15 cellular contexts compared by ENCODE assay signal in genomic region chr7:50978633-50979215, GRCh38.
A peak's percentile ranks its signal among the peaks of the same experiment; 100 is the strongest.
DNase-seq lines count a peak whose midpoint lies in the region; ATAC-seq and TF ChIP-seq lines count a peak whose summit lies in the region.
"Had no signal": no experiment of that assay in that cellular context is flagged by ENCODE, and none has a peak within 500 bp of the region (broad histone marks: within the 10 kb centered on the region; RNA-seq: fewer than 3 reads in every experiment).

No MANE protein-coding gene starts in this region.

- H3K9ac ChIP-seq in mesenchymal stem cell (ENCODE audit: low read length): no peak overlapping the region
- no peak overlapping the region for H3K9ac ChIP-seq in neuronal stem cell (ENCODE audit: low read depth, low read length, poor library complexity)

- H2AK5ac ChIP-seq in mesenchymal stem cell (ENCODE audit: low read length, severe bottlenecking) (no peak overlapping the region), neuronal stem cell (ENCODE audit: low read depth, low read length) (no peak overlapping the region)

- H3K4ac ChIP-seq in mesenchymal stem cell (ENCODE audit: low read depth in 1 of 2, low read length in 2 of 2): no peak overlapping the region
- no peak overlapping the region for H3K4ac ChIP-seq in neuronal stem cell (ENCODE audit: low read length)

- H3K4me1 ChIP-seq in Caco-2 (no peaks in the 10 kb centered on the region), mesenchymal stem cell (ENCODE audit: control insufficient read depth, insufficient read depth, low read depth, low read length) (no peaks in the 10 kb centered on the region), neuronal stem cell (ENCODE audit: control insufficient read depth in 2 of 2, insufficient read depth in 1 of 2, low read depth in 1 of 2, low read length in 2 of 2) (no peaks in the 10 kb centered on the region)
- H3K4me1 ChIP-seq: psoas muscle, stomach had no signal

- no peak overlapping the region for H3K18ac ChIP-seq in mesenchymal stem cell (ENCODE audit: low read depth in 1 of 2, low read length in 2 of 2)
- no peak overlapping the region for H3K18ac ChIP-seq in neuronal stem cell (ENCODE audit: low read length)

- H3K27ac ChIP-seq in mesenchymal stem cell (ENCODE audit: low read length, poor library complexity, severe bottlenecking) (no peak overlapping the region), neuronal stem cell (replicated peaks; ENCODE audit: low read length) (no peak overlapping the region)
- H3K27ac ChIP-seq: psoas muscle, stomach had no signal

- 100% methylated on average over 1 of the region's 2 CpGs for WGBS in mesenchymal stem cell
- no CpG with 5 or more reads among the region's 2 CpGs for WGBS in neuronal stem cell (ENCODE audit: extremely low coverage in 2 of 2, insufficient read length in 2 of 2, insufficient replicate concordance in 1 of 2), 2 donors

- no peak overlapping the region for H3K4me3 ChIP-seq in Caco-2 (ENCODE audit: low read depth, low read length)
- H3K4me3 ChIP-seq in mesenchymal stem cell (ENCODE audit: insufficient read depth in 1 of 2, low read depth in 1 of 2, low read length in 2 of 2): no peak overlapping the region
- no peak overlapping the region for H3K4me3 ChIP-seq in neuronal stem cell (ENCODE audit: low read length in 2 of 2)
- H3K4me3 ChIP-seq: psoas muscle, stomach had no signal

- intact Hi-C loops in Caco-2 (cut with micrococcal nuclease; ENCODE audit: unreplicated experiment): no loop called here
- intact Hi-C loops in activated CD4-positive, alpha-beta T cell treated with anti-CD3 and anti-CD28 coated beads for 36 hours (cut with DNase I, micrococcal nuclease): no loop called here

- H2BK12ac ChIP-seq in mesenchymal stem cell (ENCODE audit: low read length in 2 of 2) (no peak overlapping the region), neuronal stem cell (ENCODE audit: low read length) (no peak overlapping the region)

- no peak overlapping the region for H2BK5ac ChIP-seq in mesenchymal stem cell (ENCODE audit: low read depth, low read length, poor library complexity, severe bottlenecking)
- H2BK5ac ChIP-seq in neuronal stem cell (ENCODE audit: low read length): no peak overlapping the region

- H3K9me3 Mint-ChIP-seq in Caco-2 (ENCODE audit: unreplicated experiment) (peaks cover 10% of the 10 kb centered on the region), WTC11 (peaks cover 20% of the 10 kb centered on the region)
- H3K9me3 Mint-ChIP-seq in activated CD4-positive, alpha-beta T cell treated with anti-CD3 and anti-CD28 coated beads for 36 hours (ENCODE audit: low read depth): peaks cover 2% of the 10 kb centered on the region

- DNase-seq in Caco-2 (peak in 1 of 2 experiments; percentile 26), M059J (ENCODE audit: low read depth) (peak; percentile 59), WTC11 (ENCODE audit: low spot score) (no peak), mesenchymal stem cell (peak; percentile 16), SIG-M5 (lab: John Stamatoyannopoulos, UW) (no peak), neuronal stem cell (ENCODE audit: low spot score) (no peak)
- DNase-seq in activated CD4-positive, alpha-beta T cell treated with anti-CD3 and anti-CD28 coated beads for 36 hours: no peak
- no peak for DNase-seq in stimulated activated CD8-positive, alpha-beta memory T cell treated with anti-CD3 and anti-CD28 coated beads, Interleukin-4, amount 100 ng/mL, for 48 hours
- DNase-seq: activated CD4-positive, alpha-beta T cell treated with anti-CD3 and anti-CD28 coated beads for 48 hours; CD8-positive, alpha-beta T cell; NCI-H187 treated with DMSO at 0.1 percent for 48 hours; psoas muscle; stomach; T-cell had no signal

- no peak overlapping the region for H4K8ac ChIP-seq in mesenchymal stem cell (ENCODE audit: low read length)
- no peak overlapping the region for H4K8ac ChIP-seq in neuronal stem cell (ENCODE audit: low read depth, low read length)

- no peak overlapping the region for H3K4me3 Mint-ChIP-seq in Caco-2 (ENCODE audit: unreplicated experiment)
- no peak overlapping the region for H3K4me3 Mint-ChIP-seq in WTC11
- H3K4me3 Mint-ChIP-seq in activated CD4-positive, alpha-beta T cell treated with anti-CD3 and anti-CD28 coated beads for 36 hours: no peak overlapping the region
- H3K4me3 Mint-ChIP-seq: activated T-helper 17 cell treated with anti-CD3 and anti-CD28 coated beads, Interleukin-2, amount 50 U/mL, for 72 hours; CD8-positive, alpha-beta T cell; T-cell had no signal

- CTCF ChIA-PET in Caco-2 (lab: Charles Lee) (interaction anchor here (0.7 kb wide), 1 partner anchor 182 kb away, joined by 3 read pairs; no protein-coding TSS in a partner anchor), WTC11 (lab: Charles Lee) (interaction anchor here (0.5 to 1.4 kb wide), 13 partner anchors 9 to 1922 kb away, joined by 3 to 5 read pairs (median 4); partner anchors contain the start of gene GRB10)
- CTCF ChIA-PET in activated CD4-positive, alpha-beta T cell treated with anti-CD3 and anti-CD28 coated beads for 36 hours (lab: Charles Lee): interaction anchor here (0.6 to 0.9 kb wide), 3 partner anchors 11 to 886 kb away, joined by 3 to 4 read pairs (median 3); no protein-coding TSS in a partner anchor

- H3K36me3 Mint-ChIP-seq in Caco-2 (ENCODE audit: insufficient read depth, unreplicated experiment): no peaks in the 10 kb centered on the region
- peaks cover 9% of the 10 kb centered on the region for H3K36me3 Mint-ChIP-seq in WTC11
- no peaks in the 10 kb centered on the region for H3K36me3 Mint-ChIP-seq in activated CD4-positive, alpha-beta T cell treated with anti-CD3 and anti-CD28 coated beads for 36 hours (ENCODE audit: low read depth)
- H3K36me3 Mint-ChIP-seq: CD8-positive, alpha-beta T cell; T-cell had no signal

- H2BK15ac ChIP-seq in mesenchymal stem cell (ENCODE audit: low read depth, poor library complexity, severe bottlenecking): no peak overlapping the region
- H2BK15ac ChIP-seq in neuronal stem cell (ENCODE audit: low read length): no peak overlapping the region

- H3K27me3 ChIP-seq in Caco-2 (replicated peaks; ENCODE audit: control insufficient read depth, insufficient read depth, low read length): no peaks in the 10 kb centered on the region
- no peaks in the 10 kb centered on the region for H3K27me3 ChIP-seq in mesenchymal stem cell (ENCODE audit: control insufficient read depth in 1 of 2, insufficient read depth in 1 of 2, low read length in 2 of 2)
- no peaks in the 10 kb centered on the region for H3K27me3 ChIP-seq in neuronal stem cell (ENCODE audit: control insufficient read depth in 3 of 3, insufficient read depth in 3 of 3, low read depth in 1 of 3, low read length in 3 of 3)

- H3K4me1 Mint-ChIP-seq in Caco-2 (ENCODE audit: low read depth, unreplicated experiment) (no peaks in the 10 kb centered on the region), WTC11 (peaks cover 24% of the 10 kb centered on the region)
- no peaks in the 10 kb centered on the region for H3K4me1 Mint-ChIP-seq in activated CD4-positive, alpha-beta T cell treated with anti-CD3 and anti-CD28 coated beads for 36 hours
- H3K4me1 Mint-ChIP-seq: activated T-helper 17 cell treated with anti-CD3 and anti-CD28 coated beads, Interleukin-2, amount 50 U/mL, for 72 hours; T-cell had no signal

- POLR2A ChIA-PET in Caco-2 (lab: Charles Lee): no interaction called here
- POLR2A ChIA-PET in WTC11 (lab: Charles Lee): no interaction called here
- POLR2A ChIA-PET in activated CD4-positive, alpha-beta T cell treated with anti-CD3 and anti-CD28 coated beads for 36 hours (lab: Charles Lee): no interaction called here

- peak; percentile 67 for ATAC-seq in WTC11
- no peak for ATAC-seq in activated CD4-positive, alpha-beta T cell treated with anti-CD3 and anti-CD28 coated beads for 36 hours
- ATAC-seq: activated T-helper 17 cell treated with anti-CD3 and anti-CD28 coated beads, Interleukin-2, amount 50 U/mL, for 72 hours; CD8-positive, alpha-beta T cell; psoas muscle; T-cell had no signal

- no peaks in the 10 kb centered on the region for H3K36me3 ChIP-seq in Caco-2 (ENCODE audit: control insufficient read depth, insufficient read depth, low read length)
- no peaks in the 10 kb centered on the region for H3K36me3 ChIP-seq in mesenchymal stem cell (ENCODE audit: control insufficient read depth in 1 of 2, insufficient read depth in 2 of 2, low read depth in 1 of 2, low read length in 2 of 2)
- no peaks in the 10 kb centered on the region for H3K36me3 ChIP-seq in neuronal stem cell (replicated peaks in 1 of 2; ENCODE audit: control insufficient read depth in 2 of 2, insufficient read depth in 2 of 2, low read length in 2 of 2)
- H3K36me3 ChIP-seq: stomach had no signal

- H3K23ac ChIP-seq in mesenchymal stem cell (ENCODE audit: low read length in 2 of 2): no peak overlapping the region
- H3K23ac ChIP-seq in neuronal stem cell (ENCODE audit: low read depth, low read length, poor library complexity): no peak overlapping the region

- peaks cover 7% of the 10 kb centered on the region for H3K27me3 Mint-ChIP-seq in Caco-2 (ENCODE audit: insufficient read depth, unreplicated experiment)
- H3K27me3 Mint-ChIP-seq in WTC11 (ENCODE audit: low read depth): no peaks in the 10 kb centered on the region; the same call in 1 of the 2 replicates
- peaks cover 5% of the 10 kb centered on the region for H3K27me3 Mint-ChIP-seq in activated CD4-positive, alpha-beta T cell treated with anti-CD3 and anti-CD28 coated beads for 36 hours

- peak; percentile 24 to 29 for TF ChIP-seq CTCF in Caco-2 (IDR thresholded peaks at IDR 0.05; ENCODE audit: insufficient read depth in 1 of 2, low read depth in 1 of 2, low read length in 1 of 2, severe bottlenecking in 1 of 2, unreplicated experiment in 1 of 2)
- TF ChIP-seq CTCF in WTC11 (IDR thresholded peaks at IDR 0.05): no peak

- H2BK120ac ChIP-seq in mesenchymal stem cell (ENCODE audit: low read depth, low read length) (no peak overlapping the region), neuronal stem cell (ENCODE audit: low read depth, low read length) (no peak overlapping the region)

- H3K4me2 ChIP-seq in mesenchymal stem cell (ENCODE audit: low read length, poor library complexity, severe bottlenecking): no peak overlapping the region
- no peak overlapping the region for H3K4me2 ChIP-seq in neuronal stem cell (ENCODE audit: insufficient read depth, low read length, poor library complexity, severe bottlenecking)

- H2AFZ ChIP-seq in mesenchymal stem cell (ENCODE audit: low read depth, low read length) (no peak overlapping the region), neuronal stem cell (ENCODE audit: low read length) (no peak overlapping the region)

- BruUV-seq in Caco-2 (replicated peaks; lab: Mats Ljungman, UMichigan): no TSS peak

- H3K79me1 ChIP-seq in mesenchymal stem cell (replicated peaks; ENCODE audit: low read length, poor library complexity, severe bottlenecking) (no peaks in the 10 kb centered on the region), neuronal stem cell (ENCODE audit: low read depth, low read length) (no peaks in the 10 kb centered on the region)

- no peak overlapping the region for H3K27ac Mint-ChIP-seq in Caco-2 (ENCODE audit: unreplicated experiment)
- H3K27ac Mint-ChIP-seq in WTC11: no peak overlapping the region
- H3K27ac Mint-ChIP-seq in activated CD4-positive, alpha-beta T cell treated with anti-CD3 and anti-CD28 coated beads for 36 hours: no peak overlapping the region
- H3K27ac Mint-ChIP-seq: activated T-helper 17 cell treated with anti-CD3 and anti-CD28 coated beads, Interleukin-2, amount 50 U/mL, for 72 hours; CD8-positive, alpha-beta T cell; T-cell had no signal

- H3K14ac ChIP-seq in mesenchymal stem cell (ENCODE audit: low read length in 2 of 2): no peak overlapping the region
- H3K14ac ChIP-seq in neuronal stem cell (ENCODE audit: low read length): no peak overlapping the region

- H3K9me3 ChIP-seq in Caco-2 (no peaks in the 10 kb centered on the region), mesenchymal stem cell (ENCODE audit: control insufficient read depth, low read length) (peaks cover 17% of the 10 kb centered on the region), neuronal stem cell (replicated peaks in 1 of 2; ENCODE audit: control insufficient read depth in 2 of 2, insufficient read depth in 1 of 2, low read depth in 1 of 2, low read length in 2 of 2) (no peaks in the 10 kb centered on the region)

- H4K91ac ChIP-seq in mesenchymal stem cell (ENCODE audit: low read length): no peak overlapping the region
- H4K91ac ChIP-seq in neuronal stem cell (ENCODE audit: low read depth, low read length, poor library complexity): no peak overlapping the region

Comparison
In these comparisons a context has a peak if more than half of its experiments do, and no peak if none do; other contexts are left out.
1. DNase-seq: peak in M059J (single experiment) and mesenchymal stem cell (single experiment); none in WTC11 (single experiment), SIG-M5 (single experiment), activated CD4-positive, alpha-beta T cell treated with anti-CD3 and anti-CD28 coated beads for 36 hours (single experiment), stimulated activated CD8-positive, alpha-beta memory T cell treated with anti-CD3 and anti-CD28 coated beads, Interleukin-4, amount 100 ng/mL, for 48 hours (single experiment) and neuronal stem cell (single experiment).